In the genomic region with DNA sequence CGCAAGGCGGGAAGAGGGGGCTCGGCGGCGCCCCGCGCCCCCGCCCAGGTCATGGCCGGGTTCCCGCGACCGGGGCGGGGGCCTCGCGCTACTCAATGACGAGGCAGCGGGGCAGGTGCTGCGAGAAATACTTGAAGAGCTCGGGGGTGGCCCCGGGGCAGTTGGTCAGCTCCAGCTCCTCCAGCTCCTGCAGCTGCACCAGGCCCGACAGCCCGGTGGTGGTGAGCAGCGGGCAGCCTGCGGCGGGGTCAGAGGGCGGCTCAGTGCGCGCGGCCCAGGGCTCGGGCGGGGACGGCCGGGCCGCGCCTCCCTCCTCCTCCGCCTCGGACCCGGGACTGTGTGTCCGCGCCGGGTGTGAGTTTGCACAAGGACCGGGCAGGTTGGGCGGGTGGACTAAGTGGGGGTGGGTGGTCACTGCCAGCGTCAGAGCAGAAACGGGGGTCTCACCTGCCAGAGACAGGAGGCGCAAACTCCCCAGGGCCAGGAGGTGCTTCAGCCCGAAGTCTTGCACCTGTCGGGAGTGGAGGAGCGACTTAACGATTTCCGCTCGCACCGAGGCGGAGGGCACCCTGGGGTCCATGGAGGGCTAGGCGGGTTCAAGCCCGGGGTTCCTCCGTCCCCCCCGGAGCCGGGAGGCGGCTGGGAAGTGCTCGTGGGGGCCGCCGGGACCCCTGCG, we compare ENCODE assay signal across 1 cellular context.
TF ChIP-seq lines count a peak whose summit lies in the region.

No MANE protein-coding gene starts in this region.

TF ChIP-seq in HepG2, 621 proteins besides CTCF, POLR2A, EP300 and RAD21 (continued from another document and continues in another):
- TF ChIP-seq, protein P1, sequence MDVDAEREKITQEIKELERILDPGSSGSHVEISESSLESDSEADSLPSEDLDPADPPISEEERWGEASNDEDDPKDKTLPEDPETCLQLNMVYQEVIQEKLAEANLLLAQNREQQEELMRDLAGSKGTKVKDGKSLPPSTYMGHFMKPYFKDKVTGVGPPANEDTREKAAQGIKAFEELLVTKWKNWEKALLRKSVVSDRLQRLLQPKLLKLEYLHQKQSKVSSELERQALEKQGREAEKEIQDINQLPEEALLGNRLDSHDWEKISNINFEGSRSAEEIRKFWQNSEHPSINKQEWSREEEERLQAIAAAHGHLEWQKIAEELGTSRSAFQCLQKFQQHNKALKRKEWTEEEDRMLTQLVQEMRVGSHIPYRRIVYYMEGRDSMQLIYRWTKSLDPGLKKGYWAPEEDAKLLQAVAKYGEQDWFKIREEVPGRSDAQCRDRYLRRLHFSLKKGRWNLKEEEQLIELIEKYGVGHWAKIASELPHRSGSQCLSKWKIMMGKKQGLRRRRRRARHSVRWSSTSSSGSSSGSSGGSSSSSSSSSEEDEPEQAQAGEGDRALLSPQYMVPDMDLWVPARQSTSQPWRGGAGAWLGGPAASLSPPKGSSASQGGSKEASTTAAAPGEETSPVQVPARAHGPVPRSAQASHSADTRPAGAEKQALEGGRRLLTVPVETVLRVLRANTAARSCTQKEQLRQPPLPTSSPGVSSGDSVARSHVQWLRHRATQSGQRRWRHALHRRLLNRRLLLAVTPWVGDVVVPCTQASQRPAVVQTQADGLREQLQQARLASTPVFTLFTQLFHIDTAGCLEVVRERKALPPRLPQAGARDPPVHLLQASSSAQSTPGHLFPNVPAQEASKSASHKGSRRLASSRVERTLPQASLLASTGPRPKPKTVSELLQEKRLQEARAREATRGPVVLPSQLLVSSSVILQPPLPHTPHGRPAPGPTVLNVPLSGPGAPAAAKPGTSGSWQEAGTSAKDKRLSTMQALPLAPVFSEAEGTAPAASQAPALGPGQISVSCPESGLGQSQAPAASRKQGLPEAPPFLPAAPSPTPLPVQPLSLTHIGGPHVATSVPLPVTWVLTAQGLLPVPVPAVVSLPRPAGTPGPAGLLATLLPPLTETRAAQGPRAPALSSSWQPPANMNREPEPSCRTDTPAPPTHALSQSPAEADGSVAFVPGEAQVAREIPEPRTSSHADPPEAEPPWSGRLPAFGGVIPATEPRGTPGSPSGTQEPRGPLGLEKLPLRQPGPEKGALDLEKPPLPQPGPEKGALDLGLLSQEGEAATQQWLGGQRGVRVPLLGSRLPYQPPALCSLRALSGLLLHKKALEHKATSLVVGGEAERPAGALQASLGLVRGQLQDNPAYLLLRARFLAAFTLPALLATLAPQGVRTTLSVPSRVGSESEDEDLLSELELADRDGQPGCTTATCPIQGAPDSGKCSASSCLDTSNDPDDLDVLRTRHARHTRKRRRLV (CRISPR knock-in tag; IDR thresholded peaks at IDR 0.05) = no peak
- TF ChIP-seq, protein P2, sequence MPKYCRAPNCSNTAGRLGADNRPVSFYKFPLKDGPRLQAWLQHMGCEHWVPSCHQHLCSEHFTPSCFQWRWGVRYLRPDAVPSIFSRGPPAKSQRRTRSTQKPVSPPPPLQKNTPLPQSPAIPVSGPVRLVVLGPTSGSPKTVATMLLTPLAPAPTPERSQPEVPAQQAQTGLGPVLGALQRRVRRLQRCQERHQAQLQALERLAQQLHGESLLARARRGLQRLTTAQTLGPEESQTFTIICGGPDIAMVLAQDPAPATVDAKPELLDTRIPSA (CRISPR knock-in tag; IDR thresholded peaks at IDR 0.05; ENCODE audit: borderline replicate concordance) = no peak
- TF ChIP-seq MBNL3 (CRISPR knock-in tag; conservative IDR thresholded peaks at IDR 0.05) (no peak), SMARCC2 (IDR thresholded peaks at IDR 0.05) (no peak), ZNF558 (CRISPR knock-in tag; IDR thresholded peaks at IDR 0.05; ENCODE audit: borderline replicate concordance) (no peak), MZF1 (CRISPR knock-in tag; IDR thresholded peaks at IDR 0.05; ENCODE audit: borderline replicate concordance) (no peak), ZNF3 (CRISPR knock-in tag; IDR thresholded peaks at IDR 0.05) (no peak), SRSF4 (IDR thresholded peaks at IDR 0.05; ENCODE audit: low read depth, low read length, poor library complexity, severe bottlenecking) (no peak), ZNF7 (CRISPR knock-in tag; IDR thresholded peaks at IDR 0.05) (no peak), GPN1 (CRISPR knock-in tag; IDR thresholded peaks at IDR 0.05; ENCODE audit: borderline replicate concordance) (no peak), NPAS2 (CRISPR knock-in tag; IDR thresholded peaks at IDR 0.05; ENCODE audit: borderline replicate concordance) (no peak), RELA (CRISPR knock-in tag; IDR thresholded peaks at IDR 0.05) (no peak), NFKBIZ (CRISPR knock-in tag; IDR thresholded peaks at IDR 0.05) (no peak), NFE2 (CRISPR knock-in tag; IDR thresholded peaks at IDR 0.05) (no peak), ZNF564 (CRISPR knock-in tag; IDR thresholded peaks at IDR 0.05) (no peak), FOXC1 (CRISPR knock-in tag; IDR thresholded peaks at IDR 0.05; ENCODE audit: borderline replicate concordance) (no peak), ZNF496 (CRISPR knock-in tag; IDR thresholded peaks at IDR 0.05; ENCODE audit: insufficient replicate concordance) (no peak)
- TF ChIP-seq, protein P3, sequence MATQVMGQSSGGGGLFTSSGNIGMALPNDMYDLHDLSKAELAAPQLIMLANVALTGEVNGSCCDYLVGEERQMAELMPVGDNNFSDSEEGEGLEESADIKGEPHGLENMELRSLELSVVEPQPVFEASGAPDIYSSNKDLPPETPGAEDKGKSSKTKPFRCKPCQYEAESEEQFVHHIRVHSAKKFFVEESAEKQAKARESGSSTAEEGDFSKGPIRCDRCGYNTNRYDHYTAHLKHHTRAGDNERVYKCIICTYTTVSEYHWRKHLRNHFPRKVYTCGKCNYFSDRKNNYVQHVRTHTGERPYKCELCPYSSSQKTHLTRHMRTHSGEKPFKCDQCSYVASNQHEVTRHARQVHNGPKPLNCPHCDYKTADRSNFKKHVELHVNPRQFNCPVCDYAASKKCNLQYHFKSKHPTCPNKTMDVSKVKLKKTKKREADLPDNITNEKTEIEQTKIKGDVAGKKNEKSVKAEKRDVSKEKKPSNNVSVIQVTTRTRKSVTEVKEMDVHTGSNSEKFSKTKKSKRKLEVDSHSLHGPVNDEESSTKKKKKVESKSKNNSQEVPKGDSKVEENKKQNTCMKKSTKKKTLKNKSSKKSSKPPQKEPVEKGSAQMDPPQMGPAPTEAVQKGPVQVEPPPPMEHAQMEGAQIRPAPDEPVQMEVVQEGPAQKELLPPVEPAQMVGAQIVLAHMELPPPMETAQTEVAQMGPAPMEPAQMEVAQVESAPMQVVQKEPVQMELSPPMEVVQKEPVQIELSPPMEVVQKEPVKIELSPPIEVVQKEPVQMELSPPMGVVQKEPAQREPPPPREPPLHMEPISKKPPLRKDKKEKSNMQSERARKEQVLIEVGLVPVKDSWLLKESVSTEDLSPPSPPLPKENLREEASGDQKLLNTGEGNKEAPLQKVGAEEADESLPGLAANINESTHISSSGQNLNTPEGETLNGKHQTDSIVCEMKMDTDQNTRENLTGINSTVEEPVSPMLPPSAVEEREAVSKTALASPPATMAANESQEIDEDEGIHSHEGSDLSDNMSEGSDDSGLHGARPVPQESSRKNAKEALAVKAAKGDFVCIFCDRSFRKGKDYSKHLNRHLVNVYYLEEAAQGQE (IDR thresholded peaks at IDR 0.05; ENCODE audit: borderline replicate concordance in 1 of 2, low read depth in 1 of 2, low read length in 2 of 2) = no peak
- TF ChIP-seq, protein P4, sequence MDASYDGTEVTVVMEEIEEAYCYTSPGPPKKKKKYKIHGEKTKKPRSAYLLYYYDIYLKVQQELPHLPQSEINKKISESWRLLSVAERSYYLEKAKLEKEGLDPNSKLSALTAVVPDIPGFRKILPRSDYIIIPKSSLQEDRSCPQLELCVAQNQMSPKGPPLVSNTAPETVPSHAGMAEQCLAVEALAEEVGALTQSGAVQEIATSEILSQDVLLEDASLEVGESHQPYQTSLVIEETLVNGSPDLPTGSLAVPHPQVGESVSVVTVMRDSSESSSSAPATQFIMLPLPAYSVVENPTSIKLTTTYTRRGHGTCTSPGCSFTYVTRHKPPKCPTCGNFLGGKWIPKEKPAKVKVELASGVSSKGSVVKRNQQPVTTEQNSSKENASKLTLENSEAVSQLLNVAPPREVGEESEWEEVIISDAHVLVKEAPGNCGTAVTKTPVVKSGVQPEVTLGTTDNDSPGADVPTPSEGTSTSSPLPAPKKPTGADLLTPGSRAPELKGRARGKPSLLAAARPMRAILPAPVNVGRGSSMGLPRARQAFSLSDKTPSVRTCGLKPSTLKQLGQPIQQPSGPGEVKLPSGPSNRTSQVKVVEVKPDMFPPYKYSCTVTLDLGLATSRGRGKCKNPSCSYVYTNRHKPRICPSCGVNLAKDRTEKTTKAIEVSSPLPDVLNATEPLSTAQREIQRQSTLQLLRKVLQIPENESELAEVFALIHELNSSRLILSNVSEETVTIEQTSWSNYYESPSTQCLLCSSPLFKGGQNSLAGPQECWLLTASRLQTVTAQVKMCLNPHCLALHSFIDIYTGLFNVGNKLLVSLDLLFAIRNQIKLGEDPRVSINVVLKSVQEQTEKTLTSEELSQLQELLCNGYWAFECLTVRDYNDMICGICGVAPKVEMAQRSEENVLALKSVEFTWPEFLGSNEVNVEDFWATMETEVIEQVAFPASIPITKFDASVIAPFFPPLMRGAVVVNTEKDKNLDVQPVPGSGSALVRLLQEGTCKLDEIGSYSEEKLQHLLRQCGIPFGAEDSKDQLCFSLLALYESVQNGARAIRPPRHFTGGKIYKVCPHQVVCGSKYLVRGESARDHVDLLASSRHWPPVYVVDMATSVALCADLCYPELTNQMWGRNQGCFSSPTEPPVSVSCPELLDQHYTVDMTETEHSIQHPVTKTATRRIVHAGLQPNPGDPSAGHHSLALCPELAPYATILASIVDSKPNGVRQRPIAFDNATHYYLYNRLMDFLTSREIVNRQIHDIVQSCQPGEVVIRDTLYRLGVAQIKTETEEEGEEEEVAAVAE (CRISPR knock-in tag; IDR thresholded peaks at IDR 0.05; ENCODE audit: borderline replicate concordance) = no peak
- TF ChIP-seq, protein P5, sequence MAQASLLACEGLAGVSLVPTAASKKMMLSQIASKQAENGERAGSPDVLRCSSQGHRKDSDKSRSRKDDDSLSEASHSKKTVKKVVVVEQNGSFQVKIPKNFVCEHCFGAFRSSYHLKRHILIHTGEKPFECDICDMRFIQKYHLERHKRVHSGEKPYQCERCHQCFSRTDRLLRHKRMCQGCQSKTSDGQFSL (CRISPR knock-in tag; IDR thresholded peaks at IDR 0.05) = no peak
- TF ChIP-seq, protein P6, sequence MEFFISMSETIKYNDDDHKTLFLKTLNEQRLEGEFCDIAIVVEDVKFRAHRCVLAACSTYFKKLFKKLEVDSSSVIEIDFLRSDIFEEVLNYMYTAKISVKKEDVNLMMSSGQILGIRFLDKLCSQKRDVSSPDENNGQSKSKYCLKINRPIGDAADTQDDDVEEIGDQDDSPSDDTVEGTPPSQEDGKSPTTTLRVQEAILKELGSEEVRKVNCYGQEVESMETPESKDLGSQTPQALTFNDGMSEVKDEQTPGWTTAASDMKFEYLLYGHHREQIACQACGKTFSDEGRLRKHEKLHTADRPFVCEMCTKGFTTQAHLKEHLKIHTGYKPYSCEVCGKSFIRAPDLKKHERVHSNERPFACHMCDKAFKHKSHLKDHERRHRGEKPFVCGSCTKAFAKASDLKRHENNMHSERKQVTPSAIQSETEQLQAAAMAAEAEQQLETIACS (CRISPR knock-in tag; IDR thresholded peaks at IDR 0.05) = peak; percentile 60
- TF ChIP-seq, protein P7, sequence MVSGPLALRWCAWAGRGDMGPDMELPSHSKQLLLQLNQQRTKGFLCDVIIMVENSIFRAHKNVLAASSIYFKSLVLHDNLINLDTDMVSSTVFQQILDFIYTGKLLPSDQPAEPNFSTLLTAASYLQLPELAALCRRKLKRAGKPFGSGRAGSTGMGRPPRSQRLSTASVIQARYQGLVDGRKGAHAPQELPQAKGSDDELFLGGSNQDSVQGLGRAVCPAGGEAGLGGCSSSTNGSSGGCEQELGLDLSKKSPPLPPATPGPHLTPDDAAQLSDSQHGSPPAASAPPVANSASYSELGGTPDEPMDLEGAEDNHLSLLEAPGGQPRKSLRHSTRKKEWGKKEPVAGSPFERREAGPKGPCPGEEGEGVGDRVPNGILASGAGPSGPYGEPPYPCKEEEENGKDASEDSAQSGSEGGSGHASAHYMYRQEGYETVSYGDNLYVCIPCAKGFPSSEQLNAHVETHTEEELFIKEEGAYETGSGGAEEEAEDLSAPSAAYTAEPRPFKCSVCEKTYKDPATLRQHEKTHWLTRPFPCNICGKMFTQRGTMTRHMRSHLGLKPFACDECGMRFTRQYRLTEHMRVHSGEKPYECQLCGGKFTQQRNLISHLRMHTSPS (CRISPR knock-in tag; IDR thresholded peaks at IDR 0.05; ENCODE audit: low read depth) = no peak
- TF ChIP-seq, protein P8, sequence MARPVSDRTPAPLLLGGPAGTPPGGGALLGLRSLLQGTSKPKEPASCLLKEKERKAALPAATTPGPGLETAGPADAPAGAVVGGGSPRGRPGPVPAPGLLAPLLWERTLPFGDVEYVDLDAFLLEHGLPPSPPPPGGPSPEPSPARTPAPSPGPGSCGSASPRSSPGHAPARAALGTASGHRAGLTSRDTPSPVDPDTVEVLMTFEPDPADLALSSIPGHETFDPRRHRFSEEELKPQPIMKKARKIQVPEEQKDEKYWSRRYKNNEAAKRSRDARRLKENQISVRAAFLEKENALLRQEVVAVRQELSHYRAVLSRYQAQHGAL (CRISPR knock-in tag; IDR thresholded peaks at IDR 0.05; ENCODE audit: not compliant biosample characterization) = no peak
- TF ChIP-seq, protein P9, sequence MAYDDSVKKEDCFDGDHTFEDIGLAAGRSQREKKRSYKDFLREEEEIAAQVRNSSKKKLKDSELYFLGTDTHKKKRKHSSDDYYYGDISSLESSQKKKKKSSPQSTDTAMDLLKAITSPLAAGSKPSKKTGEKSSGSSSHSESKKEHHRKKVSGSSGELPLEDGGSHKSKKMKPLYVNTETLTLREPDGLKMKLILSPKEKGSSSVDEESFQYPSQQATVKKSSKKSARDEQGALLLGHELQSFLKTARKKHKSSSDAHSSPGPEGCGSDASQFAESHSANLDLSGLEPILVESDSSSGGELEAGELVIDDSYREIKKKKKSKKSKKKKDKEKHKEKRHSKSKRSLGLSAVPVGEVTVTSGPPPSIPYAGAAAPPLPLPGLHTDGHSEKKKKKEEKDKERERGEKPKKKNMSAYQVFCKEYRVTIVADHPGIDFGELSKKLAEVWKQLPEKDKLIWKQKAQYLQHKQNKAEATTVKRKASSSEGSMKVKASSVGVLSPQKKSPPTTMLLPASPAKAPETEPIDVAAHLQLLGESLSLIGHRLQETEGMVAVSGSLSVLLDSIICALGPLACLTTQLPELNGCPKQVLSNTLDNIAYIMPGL (CRISPR knock-in tag; IDR thresholded peaks at IDR 0.05; ENCODE audit: borderline replicate concordance in 1 of 2, low read depth in 1 of 2) = no peak
- TF ChIP-seq, protein P10, sequence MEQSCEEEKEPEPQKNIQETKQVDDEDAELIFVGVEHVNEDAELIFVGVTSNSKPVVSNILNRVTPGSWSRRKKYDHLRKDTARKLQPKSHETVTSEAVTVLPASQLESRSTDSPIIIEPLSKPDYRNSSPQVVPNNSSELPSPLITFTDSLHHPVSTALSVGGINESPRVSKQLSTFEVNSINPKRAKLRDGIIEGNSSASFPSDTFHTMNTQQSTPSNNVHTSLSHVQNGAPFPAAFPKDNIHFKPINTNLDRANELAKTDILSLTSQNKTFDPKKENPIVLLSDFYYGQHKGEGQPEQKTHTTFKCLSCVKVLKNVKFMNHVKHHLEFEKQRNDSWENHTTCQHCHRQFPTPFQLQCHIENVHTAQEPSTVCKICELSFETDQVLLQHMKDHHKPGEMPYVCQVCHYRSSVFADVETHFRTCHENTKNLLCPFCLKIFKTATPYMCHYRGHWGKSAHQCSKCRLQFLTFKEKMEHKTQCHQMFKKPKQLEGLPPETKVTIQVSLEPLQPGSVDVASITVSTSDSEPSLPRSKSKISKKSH (CRISPR knock-in tag; IDR thresholded peaks at IDR 0.05; ENCODE audit: borderline replicate concordance) = no peak
